8 cellular contexts compared by ENCODE assay signal in the genomic region with DNA sequence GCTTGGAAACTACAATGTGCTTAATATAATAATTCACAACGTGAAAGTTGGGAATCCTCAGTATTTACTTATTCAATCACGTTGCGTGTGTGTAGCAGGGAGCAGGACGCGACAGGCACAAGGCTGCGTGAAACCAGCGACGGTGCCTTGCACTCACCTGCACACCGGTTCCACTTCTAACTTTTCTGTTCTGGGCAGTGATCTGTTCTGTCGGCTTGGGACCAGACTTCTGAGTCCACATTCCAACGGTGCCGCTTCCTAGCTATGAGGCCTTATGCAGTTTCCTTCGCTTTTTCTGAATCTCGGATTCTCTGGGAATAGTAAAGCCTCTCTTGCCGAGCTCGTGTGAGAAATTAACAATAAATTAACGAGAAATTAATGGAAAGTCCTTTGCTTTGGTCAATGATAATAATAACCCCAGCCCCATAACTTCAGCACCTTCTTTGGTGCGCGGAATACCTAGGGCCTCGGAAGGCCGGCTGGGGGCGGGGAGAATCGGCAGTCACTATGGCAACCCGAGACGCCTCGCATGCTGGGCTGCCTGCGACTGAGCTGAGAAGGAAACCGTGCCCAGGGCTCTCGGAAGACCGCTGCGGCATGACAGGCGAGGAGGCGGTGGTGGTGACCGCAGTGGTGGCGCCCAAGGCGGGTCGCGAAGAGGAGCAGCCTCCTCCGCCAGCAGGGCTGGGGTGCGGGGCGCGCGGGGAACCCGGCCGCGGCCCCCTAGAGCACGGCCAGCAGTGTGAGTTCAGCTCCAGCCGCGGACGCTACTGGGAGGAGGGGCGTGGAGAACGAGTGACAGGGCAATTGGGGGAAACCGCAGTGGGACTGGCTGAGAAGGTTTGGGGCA. TPM values are rescaled to one million over a fixed set of nuclear protein-coding genes. Genes with fewer than 3 reads are reported as not detected.
DNase-seq lines count a peak whose midpoint lies in the region; ATAC-seq and TF ChIP-seq lines count a peak whose summit lies in the region.

A gene with protein sequence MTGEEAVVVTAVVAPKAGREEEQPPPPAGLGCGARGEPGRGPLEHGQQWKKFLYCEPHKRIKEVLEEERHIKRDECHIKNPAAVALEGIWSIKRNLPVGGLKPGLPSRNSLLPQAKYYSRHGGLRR (plus strand): TSS at position 530 of the 850 bp plus-strand sequence. CDS start 68 bp downstream, at position 598.

- 0 out of 2 replicates have a peak, but pooled peaks cover 3% of the 10 kb centered on the region for H3F3A ChIP-seq in Loucy (ENCODE audit: low read depth)

- TF ChIP-seq CTCF in Loucy (conservative IDR thresholded peaks at IDR 0.05; ENCODE audit: low read length), result no peak
- no peak for TF ChIP-seq CTCF in liver (IDR thresholded peaks at IDR 0.05; ENCODE audit: low read depth, low read length, missing input control)

- POLR2A ChIA-PET in activated CD4-positive, alpha-beta T cell treated with anti-CD3 and anti-CD28 coated beads, Interleukin-2, amount 10 ng/mL, durations not matched to agents 7 days and 5 days (lab: Charles Lee), result no interaction called here

- H3K9me3 ChIP-seq in Loucy (ENCODE audit: insufficient read depth, low read depth, low read length) (0 out of 2 replicates have a peak, but pooled peaks cover 4% of the 10 kb centered on the region), liver (ENCODE audit: control insufficient read depth in 4 of 4, low read length in 3 of 4) (no peaks in the 10 kb centered on the region)

- H3K27me3 ChIP-seq in Loucy (ENCODE audit: insufficient read depth, low read length, poor library complexity, severe bottlenecking) (no peaks in the 10 kb centered on the region), liver (ENCODE audit: control insufficient read depth in 4 of 4, insufficient read depth in 4 of 4, low read length in 3 of 4) (no peaks in the 10 kb centered on the region)

- no peaks in the 10 kb centered on the region for H3K36me3 Mint-ChIP-seq in activated CD4-positive, alpha-beta T cell treated with anti-CD3 and anti-CD28 coated beads, Interleukin-2, amount 10 ng/mL, durations not matched to agents 7 days and 5 days (ENCODE audit: low read depth)

- H3K4me3 Mint-ChIP-seq in activated CD4-positive, alpha-beta T cell treated with anti-CD3 and anti-CD28 coated beads, Interleukin-2, amount 10 ng/mL, durations not matched to agents 7 days and 5 days, result peak within 1 kb of the TSS; percentile 65

- H3K36me3 ChIP-seq in Loucy (ENCODE audit: insufficient read depth, low read length) (no peaks in the 10 kb centered on the region), liver (ENCODE audit: control insufficient read depth in 4 of 4, insufficient read depth in 3 of 4, low read depth in 1 of 4, low read length in 3 of 4) (no peaks in the 10 kb centered on the region)

- DNase-seq in DMS114 treated with DMSO at 0.1 percent for 48 hours (lab: John Stamatoyannopoulos, UW; ENCODE audit: unreplicated experiment), result peak; percentile 8
- peak; percentile 59 for DNase-seq in activated CD4-positive, alpha-beta T cell treated with anti-CD3 and anti-CD28 coated beads, Interleukin-2, amount 10 ng/mL, durations not matched to agents 7 days and 5 days
- peak; percentile 46 for DNase-seq in dermis blood vessel endothelial cell
- peak; percentile 46 to 67 for DNase-seq in stimulated activated CD4-positive, alpha-beta T cell treated with anti-CD3 and anti-CD28 coated beads, Interleukin-2, amount 100 ng/mL, for 24 hours
- no peak for DNase-seq in NCI-H1436 treated with DMSO at 0.1 percent for 48 hours (lab: John Stamatoyannopoulos, UW)

- H3K4me3 ChIP-seq in Loucy (ENCODE audit: low read length, poor library complexity, severe bottlenecking), result peak within 1 kb of the TSS; percentile 72
- H3K4me3 ChIP-seq in liver (ENCODE audit: low read depth in 1 of 3, low read length in 3 of 3), result peak within 1 kb of the TSS; percentile 59 to 85 (median 72)

- H3K4me1 ChIP-seq in Loucy (ENCODE audit: insufficient read depth, low read length, poor library complexity, severe bottlenecking), result peaks cover 18% of the 10 kb centered on the region
- peaks cover 0 to 22% (median 12%) of the 10 kb centered on the region in 4 donors for H3K4me1 ChIP-seq in liver (ENCODE audit: control insufficient read depth in 4 of 4, insufficient read depth in 4 of 4, low read length in 3 of 4)

- peak within 1 kb of the TSS; percentile 34 for H2AFZ ChIP-seq in Loucy (ENCODE audit: low read length)

- H3K9ac ChIP-seq in Loucy (ENCODE audit: low read depth, low read length, poor library complexity, severe bottlenecking) (no peak within 1 kb of the TSS), liver (ENCODE audit: low read depth in 1 of 2, low read length in 2 of 2) (peak within 1 kb of the TSS in 1 of 2 donors; percentile 62)

- H4K20me1 ChIP-seq in Loucy (ENCODE audit: insufficient read depth, low read length, poor library complexity, severe bottlenecking), result no peaks in the 10 kb centered on the region

- H3K79me2 ChIP-seq in Loucy (ENCODE audit: insufficient read depth, low read length), result no peaks in the 10 kb centered on the region

- TF ChIP-seq RAD21 in liver (IDR thresholded peaks at IDR 0.05), result no peak

- no peak within 1 kb of the TSS for H3K27ac Mint-ChIP-seq in activated CD4-positive, alpha-beta T cell treated with anti-CD3 and anti-CD28 coated beads, Interleukin-2, amount 10 ng/mL, durations not matched to agents 7 days and 5 days

- H3K4me2 ChIP-seq in Loucy (ENCODE audit: low read depth, low read length, poor library complexity, severe bottlenecking), result peak within 1 kb of the TSS; percentile 86

- peaks cover 58% of the 10 kb centered on the region for H3K27me3 Mint-ChIP-seq in activated CD4-positive, alpha-beta T cell treated with anti-CD3 and anti-CD28 coated beads, Interleukin-2, amount 10 ng/mL, durations not matched to agents 7 days and 5 days

- CTCF ChIA-PET in activated CD4-positive, alpha-beta T cell treated with anti-CD3 and anti-CD28 coated beads, Interleukin-2, amount 10 ng/mL, durations not matched to agents 7 days and 5 days (lab: Charles Lee), result interaction anchor here (0.5 to 1.0 kb wide), 2 partner anchors 10 to 429 kb away, joined by 4 read pairs; no protein-coding TSS in a partner anchor

- peak; percentile 53 for ATAC-seq in GM21717 (IDR thresholded peaks at IDR 0.05; ENCODE audit: unreplicated experiment)

- H3K27ac ChIP-seq in liver (ENCODE audit: low read depth in 1 of 2, low read length in 2 of 2), result peak within 1 kb of the TSS; percentile 32 to 50

- no peaks in the 10 kb centered on the region for H3K9me3 Mint-ChIP-seq in activated CD4-positive, alpha-beta T cell treated with anti-CD3 and anti-CD28 coated beads, Interleukin-2, amount 10 ng/mL, durations not matched to agents 7 days and 5 days

- H3K4me1 Mint-ChIP-seq in activated CD4-positive, alpha-beta T cell treated with anti-CD3 and anti-CD28 coated beads, Interleukin-2, amount 10 ng/mL, durations not matched to agents 7 days and 5 days, result peaks cover 12% of the 10 kb centered on the region

- no peaks in the 10 kb centered on the region for H3K9me2 ChIP-seq in Loucy (replicated peaks; ENCODE audit: low read depth, low read length)

- 8% methylated on average over 53 of the region's 53 CpGs for WGBS in liver

TF ChIP-seq in liver, 16 proteins besides CTCF, POLR2A, EP300 and RAD21:
- TF ChIP-seq REST (IDR thresholded peaks at IDR 0.05), result peak; percentile 38
- TF ChIP-seq HNF4G (IDR thresholded peaks at IDR 0.05), result no peak

RNA-seq across cellular contexts. Expression of the gene that starts here (rescaled TPM):
- total RNA-seq in activated CD4-positive, alpha-beta T cell treated with anti-CD3 and anti-CD28 coated beads, Interleukin-2, amount 10 ng/mL, durations not matched to agents 7 days and 5 days, result not detected
- total RNA-seq in dermis blood vessel endothelial cell (not detected in 2 replicates), liver (not detected)
- polyA plus RNA-seq in liver, result under 1 TPM; 0.36 to 0.94 TPM

Comparison
In these comparisons a context has a peak if more than half of its experiments do, and no peak if none do; other contexts are left out.
1. Peak in DNase-seq in activated CD4-positive, alpha-beta T cell treated with anti-CD3 and anti-CD28 coated beads, Interleukin-2, amount 10 ng/mL, durations not matched to agents 7 days and 5 days; RNA of the gene not detected or under 1 TPM.
2. Peak in DNase-seq in dermis blood vessel endothelial cell; RNA of the gene not detected or under 1 TPM.